ENCODE assay signal across 16 cellular contexts in the genomic region with DNA sequence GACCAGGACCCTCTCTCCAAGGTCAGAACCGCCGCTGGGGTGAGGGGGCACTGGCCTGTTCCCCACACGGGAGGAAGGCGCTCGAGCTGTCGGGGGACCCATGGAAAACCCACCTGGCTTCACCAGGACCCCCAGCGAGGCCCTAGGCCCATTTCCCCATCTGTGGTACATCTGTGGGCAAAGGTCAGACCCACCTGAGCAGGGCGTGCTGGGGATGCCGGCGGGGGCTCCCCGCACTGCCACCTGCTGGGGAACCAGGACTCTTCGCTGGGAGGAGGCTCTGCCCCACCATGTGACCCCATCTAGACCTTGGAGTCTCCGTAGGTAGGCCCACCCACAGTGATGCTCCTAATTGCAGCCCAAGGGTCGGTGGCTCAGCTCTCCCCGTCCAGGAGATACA. TPM values are rescaled to one million over a fixed set of nuclear protein-coding genes. Genes with fewer than 3 reads are reported as not detected.
A peak's percentile ranks its signal among the peaks of the same experiment; 100 is the strongest.
DNase-seq lines count a peak whose midpoint lies in the region; ATAC-seq and TF ChIP-seq lines count a peak whose summit lies in the region.
"Had no signal": no experiment of that assay in that cellular context is flagged by ENCODE, and none has a peak within 500 bp of the region (broad histone marks: within the 10 kb centered on the region; RNA-seq: fewer than 3 reads in every experiment).

No MANE protein-coding gene starts in this region.

- no peak overlapping the region for H3K4me2 ChIP-seq in neural progenitor cell

- H3F3A ChIP-seq in neural progenitor cell (ENCODE audit: low read depth), result peaks cover 7% of the 10 kb centered on the region

- H3K79me2 ChIP-seq in neural progenitor cell (ENCODE audit: low read depth), result no peaks in the 10 kb centered on the region
- H3K79me2 ChIP-seq: parathyroid adenoma had no signal

- H3K27me3 ChIP-seq in neural progenitor cell, result peaks cover 10% of the 10 kb centered on the region

- H3K36me3 Mint-ChIP-seq in neural progenitor cell, result peaks cover 8% of the 10 kb centered on the region

- no peaks in the 10 kb centered on the region for H3K9me3 Mint-ChIP-seq in neural progenitor cell
- H3K9me3 Mint-ChIP-seq: activated naive CD4-positive, alpha-beta T cell treated with anti-CD3 and anti-CD28 coated beads, Interleukin-2, amount 50 U/mL, for 24 hours had no signal

- no peak overlapping the region for H3K4me3 Mint-ChIP-seq in neural progenitor cell
- H3K4me3 Mint-ChIP-seq: activated naive CD4-positive, alpha-beta T cell treated with anti-CD3 and anti-CD28 coated beads, Interleukin-2, amount 50 U/mL, for 24 hours had no signal

- no peak overlapping the region for H3K4me3 ChIP-seq in neural progenitor cell
- H3K4me3 ChIP-seq: heart left ventricle, lung had no signal

- H2AFZ ChIP-seq in neural progenitor cell (replicated peaks), result no peak overlapping the region
- H2AFZ ChIP-seq: parathyroid adenoma had no signal

- H3K36me3 ChIP-seq in neural progenitor cell, result no peaks in the 10 kb centered on the region

- H3K27ac ChIP-seq in neural progenitor cell, result no peak overlapping the region
- H3K27ac ChIP-seq: heart left ventricle, parathyroid adenoma had no signal

- H3K9me3 ChIP-seq in neural progenitor cell (ENCODE audit: low read depth), result no peaks in the 10 kb centered on the region
- H3K9me3 ChIP-seq: heart left ventricle had no signal

- DNase-seq in GM10266 (ENCODE audit: extremely low spot score), result peak; percentile 43
- DNase-seq in dermis blood vessel endothelial cell, result peak; percentile 15
- peak; percentile 18 for DNase-seq in neural progenitor cell (ENCODE audit: low spot score)
- no peak for DNase-seq in NCI-H187 treated with DMSO at 0.1 percent for 48 hours (lab: John Stamatoyannopoulos, UW)
- no peak for DNase-seq in RKO (ENCODE audit: low spot score)
- DNase-seq: activated CD4-positive, alpha-beta T cell treated with anti-CD3 and anti-CD28 coated beads, Interleukin-2, amount 50 U/mL, for 4 hours; NCI-H1417; NCI-H774; stimulated activated CD4-positive, alpha-beta T cell treated with anti-CD3 and anti-CD28 coated beads, Interleukin-2, amount 100 ng/mL, for 24 hours; stimulated activated naive CD4-positive, alpha-beta T cell had no signal

- peaks cover 6% of the 10 kb centered on the region for H3K4me1 Mint-ChIP-seq in neural progenitor cell

- peaks cover 3% of the 10 kb centered on the region for H3K27me3 Mint-ChIP-seq in neural progenitor cell (ENCODE audit: insufficient read depth, low read depth)
- H3K27me3 Mint-ChIP-seq: activated naive CD4-positive, alpha-beta T cell treated with anti-CD3 and anti-CD28 coated beads, Interleukin-2, amount 50 U/mL, for 24 hours had no signal

- no peak overlapping the region for H3K9ac ChIP-seq in neural progenitor cell
- H3K9ac ChIP-seq: parathyroid adenoma had no signal

- no peaks in the 10 kb centered on the region for H3K4me1 ChIP-seq in neural progenitor cell

- no peaks in the 10 kb centered on the region for H4K20me1 ChIP-seq in neural progenitor cell (ENCODE audit: low read depth)

- TF ChIP-seq CTCF in GM10266 (IDR thresholded peaks at IDR 0.05; ENCODE audit: control insufficient read depth, insufficient read depth, low read depth, missing control alignments) (peak; percentile 31), LNCAP (IDR thresholded peaks at IDR 0.05) (peak; percentile 41), neural progenitor cell (IDR thresholded peaks at IDR 0.05) (peak; percentile 21)

- ATAC-seq in HG02763 (IDR thresholded peaks at IDR 0.05; ENCODE audit: unreplicated experiment), result no peak

- H3K27ac Mint-ChIP-seq in neural progenitor cell, result no peak overlapping the region
- H3K27ac Mint-ChIP-seq: activated naive CD4-positive, alpha-beta T cell treated with anti-CD3 and anti-CD28 coated beads, Interleukin-2, amount 50 U/mL, for 24 hours had no signal

RNA-seq across cellular contexts. Expression of gene WDR88, which starts 0.5 kb away (rescaled TPM):
- total RNA-seq in dermis blood vessel endothelial cell (not detected in 2 replicates), neural progenitor cell (ENCODE audit: low replicate concordance) (not detected in 2 replicates)
- total RNA-seq: lung had no signal

RNA-seq across cellular contexts. Expression of gene GPATCH1, which starts 51.4 kb away (rescaled TPM):
- total RNA-seq in dermis blood vessel endothelial cell (4.8 and 5.9 TPM in 2 replicates), neural progenitor cell (ENCODE audit: low replicate concordance) (6.4 and 7.0 TPM in 2 replicates)

Comparison
In these comparisons a context has a peak if more than half of its experiments do, and no peak if none do; other contexts are left out.
1. DNase-seq: peak in GM10266 (single experiment), dermis blood vessel endothelial cell (single experiment) and neural progenitor cell (single experiment); none in NCI-H187 treated with DMSO at 0.1 percent for 48 hours (single experiment) and RKO (single experiment).
2. Peak in every context shown above with its lines, with median percentiles within 50 percentile points of each other: CTCF ChIP-seq.